Comparison of ENCODE assay signal across 1 cellular context in the genomic region with DNA sequence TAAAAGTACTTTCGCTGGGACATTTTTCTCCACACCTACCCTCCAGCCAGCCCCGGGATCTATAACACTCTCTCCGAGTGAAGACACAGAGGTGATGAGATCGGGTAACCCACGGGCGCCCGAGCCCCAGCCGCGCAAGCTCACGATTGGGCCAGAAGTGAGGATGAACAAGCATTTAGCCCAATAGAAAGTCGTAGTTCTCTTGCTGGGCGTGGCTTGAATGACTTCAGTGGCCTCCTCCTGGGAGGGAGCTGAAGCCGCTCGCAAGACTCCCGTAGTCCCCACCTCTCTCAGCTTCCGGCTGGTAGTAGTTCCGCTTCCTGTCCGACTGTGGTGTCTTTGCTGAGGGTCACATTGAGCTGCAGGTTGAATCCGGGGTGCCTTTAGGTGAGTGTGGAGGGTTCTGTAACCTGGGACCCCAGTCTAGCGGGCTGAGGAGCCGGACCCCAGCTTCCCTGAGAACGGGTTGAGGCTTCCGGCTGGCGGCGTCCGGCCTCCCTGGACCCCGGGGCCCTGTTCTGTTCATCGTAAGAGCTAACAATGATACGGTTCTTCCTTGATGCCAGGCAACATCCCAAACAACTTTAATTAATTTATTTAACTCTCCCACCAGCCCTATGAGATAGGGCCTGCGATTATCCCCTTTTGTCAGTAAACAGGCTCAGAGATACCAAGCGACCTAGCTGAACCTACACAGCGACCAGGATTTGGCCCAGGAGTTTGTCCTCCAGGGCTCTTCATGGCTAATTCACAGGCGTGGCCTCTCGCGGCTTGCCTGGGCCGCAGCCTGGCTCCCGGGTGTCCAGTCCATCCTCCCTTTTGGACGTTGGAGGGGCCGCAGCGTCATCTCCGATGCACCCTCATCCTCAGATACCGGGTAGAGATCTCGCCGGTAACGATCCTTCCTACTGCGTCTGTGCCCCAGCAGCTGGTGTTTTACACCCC.
A peak's percentile ranks its signal among the peaks of the same experiment; 100 is the strongest.
TF ChIP-seq lines count a peak whose summit lies in the region.

A gene with protein sequence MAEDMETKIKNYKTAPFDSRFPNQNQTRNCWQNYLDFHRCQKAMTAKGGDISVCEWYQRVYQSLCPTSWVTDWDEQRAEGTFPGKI (plus strand): TSS at position 307 of the 945 bp plus-strand sequence. CDS start 2,921 bp downstream, outside the sequence.

TF ChIP-seq in HEK293, 187 proteins besides CTCF, POLR2A, EP300 and RAD21 (continued from another document):
- no peak for TF ChIP-seq ZNF146 (tag by site-specific recombination; IDR thresholded peaks at IDR 0.05)
- TF ChIP-seq, protein P1, sequence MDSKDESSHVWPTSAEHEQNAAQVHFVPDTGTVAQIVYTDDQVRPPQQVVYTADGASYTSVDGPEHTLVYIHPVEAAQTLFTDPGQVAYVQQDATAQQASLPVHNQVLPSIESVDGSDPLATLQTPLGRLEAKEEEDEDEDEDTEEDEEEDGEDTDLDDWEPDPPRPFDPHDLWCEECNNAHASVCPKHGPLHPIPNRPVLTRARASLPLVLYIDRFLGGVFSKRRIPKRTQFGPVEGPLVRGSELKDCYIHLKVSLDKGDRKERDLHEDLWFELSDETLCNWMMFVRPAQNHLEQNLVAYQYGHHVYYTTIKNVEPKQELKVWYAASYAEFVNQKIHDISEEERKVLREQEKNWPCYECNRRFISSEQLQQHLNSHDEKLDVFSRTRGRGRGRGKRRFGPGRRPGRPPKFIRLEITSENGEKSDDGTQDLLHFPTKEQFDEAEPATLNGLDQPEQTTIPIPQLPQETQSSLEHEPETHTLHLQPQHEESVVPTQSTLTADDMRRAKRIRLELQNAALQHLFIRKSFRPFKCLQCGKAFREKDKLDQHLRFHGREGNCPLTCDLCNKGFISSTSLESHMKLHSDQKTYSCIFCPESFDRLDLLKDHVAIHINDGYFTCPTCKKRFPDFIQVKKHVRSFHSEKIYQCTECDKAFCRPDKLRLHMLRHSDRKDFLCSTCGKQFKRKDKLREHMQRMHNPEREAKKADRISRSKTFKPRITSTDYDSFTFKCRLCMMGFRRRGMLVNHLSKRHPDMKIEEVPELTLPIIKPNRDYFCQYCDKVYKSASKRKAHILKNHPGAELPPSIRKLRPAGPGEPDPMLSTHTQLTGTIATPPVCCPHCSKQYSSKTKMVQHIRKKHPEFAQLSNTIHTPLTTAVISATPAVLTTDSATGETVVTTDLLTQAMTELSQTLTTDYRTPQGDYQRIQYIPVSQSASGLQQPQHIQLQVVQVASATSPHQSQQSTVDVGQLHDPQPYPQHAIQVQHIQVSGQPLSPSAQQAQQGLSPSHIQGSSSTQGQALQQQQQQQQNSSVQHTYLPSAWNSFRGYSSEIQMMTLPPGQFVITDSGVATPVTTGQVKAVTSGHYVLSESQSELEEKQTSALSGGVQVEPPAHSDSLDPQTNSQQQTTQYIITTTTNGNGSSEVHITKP (tag by site-specific recombination; IDR thresholded peaks at IDR 0.05): peak; percentile 66; the same call in 1 of the 2 replicates
- peak; percentile 74; the same call in 1 of the 2 replicates for TF ChIP-seq TRIM28 (IDR thresholded peaks at IDR 0.05; ENCODE audit: borderline replicate concordance, low read length)
- TF ChIP-seq ZNF629 (tag by site-specific recombination; IDR thresholded peaks at IDR 0.05): peak; percentile 63
- TF ChIP-seq, protein P2, sequence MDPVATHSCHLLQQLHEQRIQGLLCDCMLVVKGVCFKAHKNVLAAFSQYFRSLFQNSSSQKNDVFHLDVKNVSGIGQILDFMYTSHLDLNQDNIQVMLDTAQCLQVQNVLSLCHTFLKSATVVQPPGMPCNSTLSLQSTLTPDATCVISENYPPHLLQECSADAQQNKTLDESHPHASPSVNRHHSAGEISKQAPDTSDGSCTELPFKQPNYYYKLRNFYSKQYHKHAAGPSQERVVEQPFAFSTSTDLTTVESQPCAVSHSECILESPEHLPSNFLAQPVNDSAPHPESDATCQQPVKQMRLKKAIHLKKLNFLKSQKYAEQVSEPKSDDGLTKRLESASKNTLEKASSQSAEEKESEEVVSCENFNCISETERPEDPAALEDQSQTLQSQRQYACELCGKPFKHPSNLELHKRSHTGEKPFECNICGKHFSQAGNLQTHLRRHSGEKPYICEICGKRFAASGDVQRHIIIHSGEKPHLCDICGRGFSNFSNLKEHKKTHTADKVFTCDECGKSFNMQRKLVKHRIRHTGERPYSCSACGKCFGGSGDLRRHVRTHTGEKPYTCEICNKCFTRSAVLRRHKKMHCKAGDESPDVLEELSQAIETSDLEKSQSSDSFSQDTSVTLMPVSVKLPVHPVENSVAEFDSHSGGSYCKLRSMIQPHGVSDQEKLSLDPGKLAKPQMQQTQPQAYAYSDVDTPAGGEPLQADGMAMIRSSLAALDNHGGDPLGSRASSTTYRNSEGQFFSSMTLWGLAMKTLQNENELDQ (tag by site-specific recombination; IDR thresholded peaks at IDR 0.05; ENCODE audit: low read depth): no peak
- peak; percentile 85 for TF ChIP-seq ZBTB17 (tag by site-specific recombination; IDR thresholded peaks at IDR 0.05)
- no peak for TF ChIP-seq FEZF1 (tag by site-specific recombination; IDR thresholded peaks at IDR 0.05)
- no peak for TF ChIP-seq ZNF549 (tag by site-specific recombination; IDR thresholded peaks at IDR 0.05)
- TF ChIP-seq ZNF16 (tag by site-specific recombination; IDR thresholded peaks at IDR 0.05; ENCODE audit: low read depth): no peak
- TF ChIP-seq ZBTB7A (tag by site-specific recombination; IDR thresholded peaks at IDR 0.05; ENCODE audit: low read depth): peak; percentile 24; the same call in 1 of the 2 replicates
- TF ChIP-seq MZF1 (tag by site-specific recombination; IDR thresholded peaks at IDR 0.05; ENCODE audit: borderline replicate concordance): no peak
- peak; percentile 81 for TF ChIP-seq KLF8 (tag by site-specific recombination; IDR thresholded peaks at IDR 0.05)
TF ChIP-seq in HEK293: peak in this region for 45.
